1 cellular context compared by ENCODE assay signal in genomic region chr5:146446861-146447733, GRCh38.
TF ChIP-seq lines count a peak whose summit lies in the region.

TCERG1 (plus strand) TSS chr5:146447333; CDS start chr5:146447350, 17 bp downstream.

TF ChIP-seq in K562, 482 proteins besides CTCF, POLR2A, EP300 and RAD21 (continued from another document and continues in another):
- TF ChIP-seq MBD1 (CRISPR knock-in tag; IDR thresholded peaks at IDR 0.05) (no peak), TARDBP (IDR thresholded peaks at IDR 0.05) (no peak), HBP1 (CRISPR knock-in tag; IDR thresholded peaks at IDR 0.05) (no peak), ZNF253 (CRISPR knock-in tag; conservative IDR thresholded peaks at IDR 0.05) (no peak), SREBF2 (CRISPR knock-in tag; IDR thresholded peaks at IDR 0.05) (no peak), ZNF175 (CRISPR knock-in tag; IDR thresholded peaks at IDR 0.05; ENCODE audit: low read depth) (peak; percentile 97), SAFB (IDR thresholded peaks at IDR 0.05; ENCODE audit: borderline replicate concordance, low read depth, low read length) (no peak), ZFPM2 (CRISPR knock-in tag; IDR thresholded peaks at IDR 0.05) (no peak), CREB5 (CRISPR knock-in tag; IDR thresholded peaks at IDR 0.05) (no peak), ZBTB11 (CRISPR knock-in tag; IDR thresholded peaks at IDR 0.05) (peak in 1 of 3 experiments; percentile 78; a peak in 2 of 6 replicates), HMGXB4 (CRISPR knock-in tag; IDR thresholded peaks at IDR 0.05) (peak; percentile 91), E2F8 (IDR thresholded peaks at IDR 0.05; ENCODE audit: low read depth, partially characterized antibody) (peak; percentile 51), SMAD2 (IDR thresholded peaks at IDR 0.05; ENCODE audit: low read depth, low read length) (no peak), KHSRP (IDR thresholded peaks at IDR 0.05) (no peak), SFPQ (IDR thresholded peaks at IDR 0.05; ENCODE audit: low read depth, low read length) (no peak), TEAD1 (CRISPR knock-in tag; IDR thresholded peaks at IDR 0.05) (peak; percentile 95 to 96), HINFP (tag; conservative IDR thresholded peaks at IDR 0.05; ENCODE audit: low read depth) (peak; percentile 83), USF1 (CRISPR knock-in tag; IDR thresholded peaks at IDR 0.05) (peak; percentile 92), NCOA1 (IDR thresholded peaks at IDR 0.05; ENCODE audit: low read depth) (no peak), JUNB (CRISPR knock-in tag; conservative IDR thresholded peaks at IDR 0.05) (no peak), GATAD2B (IDR thresholded peaks at IDR 0.05; ENCODE audit: borderline replicate concordance) (no peak), RBM15 (IDR thresholded peaks at IDR 0.05; ENCODE audit: insufficient read depth, low read length) (no peak), RBM22 (IDR thresholded peaks at IDR 0.05; ENCODE audit: low read depth, low read length, poor library complexity, severe bottlenecking) (peak; percentile 83), NR2C1 (IDR thresholded peaks at IDR 0.05) (no peak), NR2C1 (tag; IDR thresholded peaks at IDR 0.05) (peak; percentile 87), MAFK (IDR thresholded peaks at IDR 0.05; ENCODE audit: low read length) (peak; percentile 38), ID3 (CRISPR knock-in tag; IDR thresholded peaks at IDR 0.05) (no peak; the same call in 1 of the 2 replicates), ID3 (tag; IDR thresholded peaks at IDR 0.05) (peak; percentile 97), ZBTB8A (IDR thresholded peaks at IDR 0.05; ENCODE audit: partially characterized antibody) (no peak), ZFP30 (CRISPR knock-in tag; IDR thresholded peaks at IDR 0.05; ENCODE audit: borderline replicate concordance) (no peak), RBM25 (IDR thresholded peaks at IDR 0.05; ENCODE audit: low read depth, low read length, severe bottlenecking) (peak; percentile 99), FOXM1 (IDR thresholded peaks at IDR 0.05; ENCODE audit: low read depth) (peak; percentile 94), FOXM1 (CRISPR knock-in tag; IDR thresholded peaks at IDR 0.05; ENCODE audit: low read depth) (peak; percentile 76; the same call in 1 of the 2 replicates), ZBTB43 (CRISPR knock-in tag; IDR thresholded peaks at IDR 0.05) (peak; percentile 68; the same call in 1 of the 2 replicates), NEUROD1 (IDR thresholded peaks at IDR 0.05; ENCODE audit: borderline replicate concordance, low read depth, low read length, partially characterized antibody) (peak; percentile 97), IFI16 (CRISPR knock-in tag; IDR thresholded peaks at IDR 0.05) (peak; percentile 86; the same call in 1 of the 2 replicates), THRAP3 (IDR thresholded peaks at IDR 0.05; ENCODE audit: borderline replicate concordance) (no peak), ZBTB2 (IDR thresholded peaks at IDR 0.05) (no peak), L3MBTL2 (IDR thresholded peaks at IDR 0.05) (peak; percentile 99)
